ENCODE assay signal across 22 cellular contexts in the genomic region with DNA sequence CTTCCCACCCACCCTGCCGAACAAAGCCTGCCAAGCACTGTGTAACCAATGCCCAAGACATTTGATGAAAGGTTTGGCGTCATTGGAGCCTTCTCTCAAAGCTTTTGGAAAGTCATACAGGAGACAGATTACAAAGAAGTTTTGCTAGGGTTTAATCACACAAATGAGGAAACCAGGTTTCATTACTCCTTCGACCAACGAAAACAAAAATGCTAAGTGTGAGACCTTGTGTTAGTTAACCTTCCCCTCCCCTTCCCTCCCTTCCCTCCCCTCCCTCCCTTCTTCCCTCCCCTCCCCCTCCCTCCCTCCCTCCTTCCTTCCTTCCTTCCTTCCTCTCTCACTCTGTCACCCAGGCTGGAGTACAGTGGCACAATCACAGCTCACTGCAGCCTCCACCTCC.
"Had no signal": no experiment of that assay in that cellular context is flagged by ENCODE, and none has a peak within 500 bp of the region (broad histone marks: within the 10 kb centered on the region; RNA-seq: fewer than 3 reads in every experiment).

No MANE protein-coding gene starts in this region.

- H3K9ac ChIP-seq: KMS-11 had no signal

- ATAC-seq: Panc1, PC-3, SK-N-SH treated with all-trans-retinoic acid at 6 μM for 48 hours had no signal

- H3K27ac ChIP-seq: HL-60, KMS-11, RWPE1 had no signal

- H3K4me2 ChIP-seq: KMS-11 had no signal

- DNase-seq: Kasumi-1; MM.1S; NCI-H1092 treated with DMSO at 0.1 percent for 48 hours; NCI-H1436; NCI-H187; NCI-H2029; NCI-H2081 treated with DMSO at 0.1 percent for 48 hours; NCI-H2171 treated with DMSO at 0.1 percent for 48 hours; NCI-H345; NCI-H446 treated with DMSO at 0.1 percent for 48 hours; NCI-H510A treated with DMSO at 0.1 percent for 48 hours; NCI-H526; NCI-H748 treated with DMSO at 0.1 percent for 48 hours; NK-92 treated with Interleukin-12 subunit alpha and Interleukin-12 subunit beta, amount 100 ng/mL, for 24 hours; PC-3; SHP77; T-helper 1 cell had no signal
